Comparison of ENCODE assay signal across 1 cellular context in the genomic region with DNA sequence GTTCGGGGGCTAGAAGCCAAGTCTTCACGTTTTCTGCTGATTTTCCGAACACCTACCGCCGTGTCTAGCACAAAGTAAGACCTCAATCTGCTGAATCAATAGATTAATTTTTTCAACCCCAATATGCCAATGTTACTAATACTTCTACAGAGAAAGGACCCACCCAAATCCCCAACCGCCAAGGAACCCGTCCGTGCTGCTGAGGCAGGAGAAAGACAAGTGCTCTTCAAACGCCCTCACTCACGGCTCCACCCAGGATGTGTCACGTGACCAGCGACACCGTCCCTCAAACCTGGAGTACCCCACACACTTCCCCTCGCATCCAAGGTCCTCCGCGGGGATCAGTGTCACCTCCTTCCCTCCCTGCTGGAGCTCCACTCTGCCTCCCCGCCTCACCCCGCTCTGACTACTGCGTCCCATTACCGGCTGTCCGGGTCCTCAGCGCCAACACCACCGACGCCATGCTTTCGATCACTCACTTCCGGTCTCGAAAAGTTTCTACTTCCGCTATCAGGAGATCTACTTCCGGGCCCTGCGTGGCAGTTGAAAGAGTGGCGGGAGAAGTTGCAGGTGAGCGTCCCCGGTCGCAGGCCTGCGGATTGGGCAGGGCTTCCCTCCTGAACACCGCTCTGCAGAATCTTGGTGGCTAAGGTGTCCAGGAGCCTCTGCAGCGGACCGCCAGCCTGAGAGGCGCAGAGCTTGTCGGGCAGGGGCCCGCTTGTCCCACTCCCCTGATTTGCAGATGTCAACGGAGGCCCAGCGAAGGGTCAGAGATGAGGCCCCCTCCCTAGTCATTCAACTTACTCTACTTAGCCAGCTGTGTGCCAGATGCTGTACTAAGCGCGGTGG.
TF ChIP-seq lines count a peak whose summit lies in the region.

A gene with protein sequence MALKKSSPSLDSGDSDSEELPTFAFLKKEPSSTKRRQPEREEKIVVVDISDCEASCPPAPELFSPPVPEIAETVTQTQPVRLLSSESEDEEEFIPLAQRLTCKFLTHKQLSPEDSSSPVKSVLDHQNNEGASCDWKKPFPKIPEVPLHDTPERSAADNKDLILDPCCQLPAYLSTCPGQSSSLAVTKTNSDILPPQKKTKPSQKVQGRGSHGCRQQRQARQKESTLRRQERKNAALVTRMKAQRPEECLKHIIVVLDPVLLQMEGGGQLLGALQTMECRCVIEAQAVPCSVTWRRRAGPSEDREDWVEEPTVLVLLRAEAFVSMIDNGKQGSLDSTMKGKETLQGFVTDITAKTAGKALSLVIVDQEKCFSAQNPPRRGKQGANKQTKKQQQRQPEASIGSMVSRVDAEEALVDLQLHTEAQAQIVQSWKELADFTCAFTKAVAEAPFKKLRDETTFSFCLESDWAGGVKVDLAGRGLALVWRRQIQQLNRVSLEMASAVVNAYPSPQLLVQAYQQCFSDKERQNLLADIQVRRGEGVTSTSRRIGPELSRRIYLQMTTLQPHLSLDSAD (plus strand): TSS at position 522 of the 849 bp plus-strand sequence. CDS start 1,980 bp downstream, outside the sequence.
A gene (minus strand): TSS at position 477 of the 849 bp plus-strand sequence. CDS start 14 bp downstream, at position 463.

TF ChIP-seq in HCT116, 20 proteins besides CTCF, POLR2A, EP300 and RAD21 (continued from another document):
- TF ChIP-seq, protein P1, sequence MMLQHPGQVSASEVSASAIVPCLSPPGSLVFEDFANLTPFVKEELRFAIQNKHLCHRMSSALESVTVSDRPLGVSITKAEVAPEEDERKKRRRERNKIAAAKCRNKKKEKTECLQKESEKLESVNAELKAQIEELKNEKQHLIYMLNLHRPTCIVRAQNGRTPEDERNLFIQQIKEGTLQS (IDR thresholded peaks at IDR 0.05), result no peak
- TF ChIP-seq EZH2phosphoT487 (IDR thresholded peaks at IDR 0.05; ENCODE audit: borderline replicate concordance), result no peak
- peak; percentile 76 for TF ChIP-seq EGR1 (IDR thresholded peaks at IDR 0.05; ENCODE audit: low read depth)
- no peak for TF ChIP-seq FOSL1 (IDR thresholded peaks at IDR 0.05; ENCODE audit: low read depth)
- TF ChIP-seq CBX3 (IDR thresholded peaks at IDR 0.05; ENCODE audit: low read depth), result peak; percentile 81
- peak; percentile 33 for TF ChIP-seq TCF7L2 (IDR thresholded peaks at IDR 0.05; ENCODE audit: borderline replicate concordance, extremely low read depth, insufficient read depth, insufficient read length)
- TF ChIP-seq SIN3A (IDR thresholded peaks at IDR 0.05; ENCODE audit: low read depth), result peak; percentile 100
- TF ChIP-seq SRF (IDR thresholded peaks at IDR 0.05; ENCODE audit: low read depth), result 0 out of 2 replicates have a peak, but pooled peaks have one; percentile 16
- TF ChIP-seq, protein P2, sequence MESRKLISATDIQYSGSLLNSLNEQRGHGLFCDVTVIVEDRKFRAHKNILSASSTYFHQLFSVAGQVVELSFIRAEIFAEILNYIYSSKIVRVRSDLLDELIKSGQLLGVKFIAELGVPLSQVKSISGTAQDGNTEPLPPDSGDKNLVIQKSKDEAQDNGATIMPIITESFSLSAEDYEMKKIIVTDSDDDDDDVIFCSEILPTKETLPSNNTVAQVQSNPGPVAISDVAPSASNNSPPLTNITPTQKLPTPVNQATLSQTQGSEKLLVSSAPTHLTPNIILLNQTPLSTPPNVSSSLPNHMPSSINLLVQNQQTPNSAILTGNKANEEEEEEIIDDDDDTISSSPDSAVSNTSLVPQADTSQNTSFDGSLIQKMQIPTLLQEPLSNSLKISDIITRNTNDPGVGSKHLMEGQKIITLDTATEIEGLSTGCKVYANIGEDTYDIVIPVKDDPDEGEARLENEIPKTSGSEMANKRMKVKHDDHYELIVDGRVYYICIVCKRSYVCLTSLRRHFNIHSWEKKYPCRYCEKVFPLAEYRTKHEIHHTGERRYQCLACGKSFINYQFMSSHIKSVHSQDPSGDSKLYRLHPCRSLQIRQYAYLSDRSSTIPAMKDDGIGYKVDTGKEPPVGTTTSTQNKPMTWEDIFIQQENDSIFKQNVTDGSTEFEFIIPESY (IDR thresholded peaks at IDR 0.05; ENCODE audit: extremely low read depth, insufficient replicate concordance, low read length), result no peak
- no peak for TF ChIP-seq JUND (IDR thresholded peaks at IDR 0.05)
